In genomic region chr12:53502331-53502730, GRCh38 we compare ENCODE assay signal across 1 cellular context.
TF ChIP-seq lines count a peak whose summit lies in the region.

No MANE protein-coding gene starts in this region.

TF ChIP-seq in H1, 55 proteins besides CTCF, POLR2A, EP300 and RAD21:
- TF ChIP-seq RXRA (IDR thresholded peaks at IDR 0.05; ENCODE audit: insufficient read depth, low read depth, low read length) (no peak), CHD2 (IDR thresholded peaks at IDR 0.05; ENCODE audit: low read length) (no peak), TEAD4 (IDR thresholded peaks at IDR 0.05; ENCODE audit: low read depth, low read length) (no peak), CHD1 (IDR thresholded peaks at IDR 0.05; ENCODE audit: low read depth, low read length) (no peak), SP2 (IDR thresholded peaks at IDR 0.05; ENCODE audit: low read length) (no peak), SUZ12 (IDR thresholded peaks at IDR 0.05; ENCODE audit: low read length) (no peak), RNF2 (IDR thresholded peaks at IDR 0.05; ENCODE audit: borderline replicate concordance, low read depth, low read length, missing control alignments, poor library complexity, severe bottlenecking) (no peak), SRF (IDR thresholded peaks at IDR 0.05; ENCODE audit: low read depth, low read length) (no peak), CBX5 (IDR thresholded peaks at IDR 0.05; ENCODE audit: low read depth, low read length) (no peak), FOSL1 (IDR thresholded peaks at IDR 0.05; ENCODE audit: insufficient read depth, low read depth, low read length) (no peak), SP1 (IDR thresholded peaks at IDR 0.05; ENCODE audit: low read depth, low read length) (no peak), RBBP5 (IDR thresholded peaks at IDR 0.05; ENCODE audit: borderline replicate concordance, low read depth, low read length) (no peak)
